23 cellular contexts compared by ENCODE assay signal in genomic region chr15:67766963-67767362, GRCh38. TPM values are rescaled to one million over a fixed set of nuclear protein-coding genes. Genes with fewer than 3 reads are reported as not detected.
"Had no signal": no experiment of that assay in that cellular context is flagged by ENCODE, and none has a peak within 500 bp of the region (broad histone marks: within the 10 kb centered on the region; RNA-seq: fewer than 3 reads in every experiment).

No MANE protein-coding gene starts in this region.

- H3K27me3 Mint-ChIP-seq: activated CD4-positive, alpha-beta T cell treated with anti-CD3 and anti-CD28 coated beads for 36 hours had no signal

- FAIRE-seq: astrocyte, urothelium cell line had no signal

- H3K4me3 Mint-ChIP-seq: activated CD4-positive, alpha-beta T cell treated with anti-CD3 and anti-CD28 coated beads for 36 hours; activated T-helper 1 cell treated with anti-CD3 and anti-CD28 coated beads, Interleukin-12 subunit alpha, Interleukin-12 subunit beta, Interleukin-2, Interleukin-4 antibody, amounts not matched to agents 30 ng/mL and 10 ng/mL and 1 ng/mL, durations not matched to agents 14 hours and 24 hours and 36 hours; naive thymus-derived CD4-positive, alpha-beta T cell; neural progenitor cell had no signal

- H3K4me3 ChIP-seq: adrenal gland, breast epithelium, coronary artery, esophagus muscularis mucosa, mucosa of descending colon, neural progenitor cell, prostate gland, right atrium auricular region, tibial artery had no signal

- H3K9me3 Mint-ChIP-seq: activated naive CD4-positive, alpha-beta T cell treated with anti-CD3 and anti-CD28 coated beads, Interleukin-2, amount 50 U/mL, for 72 hours; activated T-helper 1 cell treated with anti-CD3 and anti-CD28 coated beads, Interleukin-12 subunit alpha, Interleukin-12 subunit beta, Interleukin-2, Interleukin-4 antibody, amounts not matched to agents 30 ng/mL and 10 ng/mL and 1 ng/mL, durations not matched to agents 14 hours and 24 hours and 36 hours; naive thymus-derived CD4-positive, alpha-beta T cell; neural progenitor cell had no signal

- H3K27ac ChIP-seq: adrenal gland, breast epithelium, coronary artery, esophagus muscularis mucosa, neural progenitor cell, prostate gland, right atrium auricular region, tibial artery had no signal

- ATAC-seq: activated CD4-positive, alpha-beta T cell treated with anti-CD3 and anti-CD28 coated beads for 36 hours; activated naive CD4-positive, alpha-beta T cell treated with anti-CD3 and anti-CD28 coated beads, Interleukin-2, amount 50 U/mL, for 72 hours; mucosa of descending colon; naive thymus-derived CD4-positive, alpha-beta T cell; stimulated activated naive CD8-positive, alpha-beta T cell treated with anti-CD3 and anti-CD28 coated beads, Interleukin-15, Interleukin-2, amounts not matched to agents 100 U/mL and 50 U/mL, for 24 hours had no signal

- H3K4me2 ChIP-seq: neural progenitor cell had no signal

- DNase-seq: activated CD4-positive, alpha-beta T cell treated with anti-CD3 and anti-CD28 coated beads for 36 hours; activated CD4-positive, alpha-beta T cell treated with anti-CD3 and anti-CD28 coated beads, Interleukin-2, amount 50 U/mL, for 48 hours; activated gamma-delta T cell treated with Interleukin-2 at 50 U/mL for 16 hours; activated T-cell treated with anti-CD3 and anti-CD28 coated beads for 4 hours; adrenal gland; effector CD8-positive, alpha-beta T cell; mesenchymal stem cell; mucosa of descending colon; naive thymus-derived CD4-positive, alpha-beta T cell; stimulated activated CD4-positive, alpha-beta T cell treated with anti-CD3 and anti-CD28 coated beads, Interleukin-2, amount 100 ng/mL, for 24 hours; stimulated activated naive CD8-positive, alpha-beta T cell treated with anti-CD3 and anti-CD28 coated beads, Interleukin-15, Interleukin-2, amounts not matched to agents 100 U/mL and 50 U/mL, for 24 hours; substantia nigra; tibial artery had no signal

- H3K27me3 ChIP-seq: adrenal gland, breast epithelium, esophagus muscularis mucosa, neural progenitor cell, right atrium auricular region, tibial artery had no signal

- H3K36me3 ChIP-seq: adrenal gland, breast epithelium, neural progenitor cell, prostate gland, right atrium auricular region had no signal

- H3K27ac Mint-ChIP-seq: activated CD4-positive, alpha-beta T cell treated with anti-CD3 and anti-CD28 coated beads for 36 hours; activated naive CD4-positive, alpha-beta T cell treated with anti-CD3 and anti-CD28 coated beads, Interleukin-2, amount 50 U/mL, for 72 hours; activated T-helper 1 cell treated with anti-CD3 and anti-CD28 coated beads, Interleukin-12 subunit alpha, Interleukin-12 subunit beta, Interleukin-2, Interleukin-4 antibody, amounts not matched to agents 30 ng/mL and 10 ng/mL and 1 ng/mL, durations not matched to agents 14 hours and 24 hours and 36 hours; naive thymus-derived CD4-positive, alpha-beta T cell; neural progenitor cell had no signal

- H3K9me3 ChIP-seq: adrenal gland, breast epithelium, esophagus muscularis mucosa, mucosa of descending colon, prostate gland, right atrium auricular region, tibial artery had no signal

- H2AFZ ChIP-seq: neural progenitor cell had no signal

- H3K4me1 ChIP-seq: adrenal gland, breast epithelium, esophagus muscularis mucosa, prostate gland, right atrium auricular region, tibial artery had no signal

- H3K9ac ChIP-seq: neural progenitor cell had no signal

RNA-seq across cellular contexts. Expression of gene SKOR1, which starts 58.3 kb away (rescaled TPM):
- total RNA-seq: astrocyte had no signal
- polyA plus RNA-seq: naive thymus-derived CD4-positive, alpha-beta T cell had no signal
